8 cellular contexts compared by ENCODE assay signal in genomic region chr4:124710911-124711310, GRCh38. TPM values are rescaled to one million over a fixed set of nuclear protein-coding genes. Genes with fewer than 3 reads are reported as not detected.
DNase-seq lines count a peak whose midpoint lies in the region; ATAC-seq lines count a peak whose summit lies in the region.

No MANE protein-coding gene starts in this region.

- no peaks in the 10 kb centered on the region for H3K4me1 ChIP-seq in NT2/D1 (ENCODE audit: insufficient read depth, insufficient read length)

- H3K36me3 ChIP-seq in NT2/D1 (ENCODE audit: insufficient read depth, insufficient read length, low read length): peaks cover 18% of the 10 kb centered on the region

- no peak for ATAC-seq in GM21423 (IDR thresholded peaks at IDR 0.05; ENCODE audit: unreplicated experiment)

- no peaks in the 10 kb centered on the region for H3K27me3 ChIP-seq in NT2/D1 (ENCODE audit: insufficient read depth, insufficient read length)

- peak overlapping the region; percentile 93 for H3K9ac ChIP-seq in NT2/D1 (ENCODE audit: insufficient read length, low read depth)

- in situ Hi-C loops in G401 (cut with HindIII; ENCODE audit: low sequenced_read_pairs): no loop called here

- H3K9me3 ChIP-seq in NT2/D1 (ENCODE audit: insufficient read depth, low read length): no peaks in the 10 kb centered on the region

- peak overlapping the region; percentile 72 for H3K4me3 ChIP-seq in NT2/D1 (ENCODE audit: insufficient read length, low read depth)

- DNase-seq in G401 (ENCODE audit: low spot score): peak; percentile 27
- DNase-seq in NT2/D1 (ENCODE audit: low read depth, low spot score): no peak
- DNase-seq in fibroblast of peridontal ligament (ENCODE audit: extremely low read depth): peak; percentile 50
- DNase-seq in renal cortical epithelial cell (ENCODE audit: low read depth): peak; percentile 22
- no peak for DNase-seq in activated effector memory CD4-positive, alpha-beta T cell treated with anti-CD3 and anti-CD28 coated beads, Interleukin-2, amount 50 U/mL, for 16 hours
- no peak for DNase-seq in stimulated activated CD4-positive, alpha-beta T cell treated with anti-CD3 and anti-CD28 coated beads, Interleukin-2, amount 100 ng/mL, for 48 hours
- DNase-seq in activated effector memory CD4-positive, alpha-beta T cell treated with Interleukin-2 at 50 U/mL for 16 hours: no peak

RNA-seq across cellular contexts. Expression of gene ANKRD50, which starts 1.6 kb away (rescaled TPM):
- 6.0 and 12.7 TPM in 2 replicates for total RNA-seq in G401 (2014; rRNA removed; shearing (Covaris generic))
- 20.1 and 55.4 TPM in 2 replicates for total RNA-seq in renal cortical epithelial cell

Comparison
In these comparisons a context has a peak if more than half of its experiments do, and no peak if none do; other contexts are left out.
1. DNase-seq: peak in G401 (single experiment), fibroblast of peridontal ligament (single experiment) and renal cortical epithelial cell (single experiment); none in NT2/D1 (single experiment), activated effector memory CD4-positive, alpha-beta T cell treated with anti-CD3 and anti-CD28 coated beads, Interleukin-2, amount 50 U/mL, for 16 hours (single experiment), stimulated activated CD4-positive, alpha-beta T cell treated with anti-CD3 and anti-CD28 coated beads, Interleukin-2, amount 100 ng/mL, for 48 hours (0 of 2) and activated effector memory CD4-positive, alpha-beta T cell treated with Interleukin-2 at 50 U/mL for 16 hours (single experiment).